15 cellular contexts compared by ENCODE assay signal in the genomic region with DNA sequence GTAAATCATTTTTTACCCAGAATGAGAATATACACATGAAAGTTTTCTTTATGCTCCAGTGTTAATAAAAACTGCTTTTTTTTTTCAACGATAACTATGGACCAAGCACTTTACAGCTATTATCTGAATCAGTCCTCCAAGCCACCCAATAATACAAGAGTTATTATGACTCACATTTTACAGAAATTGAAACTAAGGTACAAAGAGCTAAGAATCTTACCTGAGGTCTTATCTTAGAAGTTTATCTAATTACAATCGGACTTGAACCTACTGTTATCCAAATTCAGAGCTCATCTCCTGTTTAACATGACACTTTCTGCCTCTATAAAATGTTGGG. TPM values are rescaled to one million over a fixed set of nuclear protein-coding genes. Genes with fewer than 3 reads are reported as not detected.
A peak's percentile ranks its signal among the peaks of the same experiment; 100 is the strongest.
DNase-seq lines count a peak whose midpoint lies in the region; ATAC-seq and TF ChIP-seq lines count a peak whose summit lies in the region.
"Had no signal": no experiment of that assay in that cellular context is flagged by ENCODE, and none has a peak within 500 bp of the region (broad histone marks: within the 10 kb centered on the region; RNA-seq: fewer than 3 reads in every experiment).

No MANE protein-coding gene starts in this region.

- WGBS in endodermal cell (ENCODE audit: insufficient coverage in 1 of 2, insufficient read length in 1 of 2), 2 experiments = 57 to 61% methylated on average over 1 to 2 of the region's 2 CpGs
- 71 to 86% (median 83%) methylated on average over 2 of the region's 2 CpGs for WGBS in psoas muscle, 3 donors

- H3K36me3 ChIP-seq in PC-9 (ENCODE audit: low read depth) (no peaks in the 10 kb centered on the region), endodermal cell (ENCODE audit: control insufficient read depth, insufficient read depth, low read length) (no peaks in the 10 kb centered on the region), psoas muscle (ENCODE audit: insufficient read depth in 1 of 2, low read depth in 1 of 2) (no peaks in the 10 kb centered on the region)
- H3K36me3 ChIP-seq: BLaER1 treated with 17β-estradiol and CSF1 and Interleukin-3, amounts not matched to agents 10 nM and 100 nM; left ventricle myocardium inferior; vagina had no signal

- H3K4me3 ChIP-seq in PC-9 (peak overlapping the region; percentile 19; the same call in 1 of the 2 replicates), endodermal cell (ENCODE audit: low read length) (no peak overlapping the region), psoas muscle (no peak overlapping the region)
- H3K4me3 ChIP-seq: BLaER1 treated with 17β-estradiol and CSF1 and Interleukin-3, amounts not matched to agents 10 nM and 100 nM; left ventricle myocardium inferior; vagina had no signal

- no peaks in the 10 kb centered on the region for H3K79me2 ChIP-seq in PC-9 (ENCODE audit: low read depth)

- POLR2A ChIA-PET in PC-9 (lab: Charles Lee; ENCODE audit: unreplicated experiment) = interaction anchor here (0.6 to 0.7 kb wide), 3 partner anchors 202 to 546 kb away, joined by 3 to 4 read pairs (median 3); no protein-coding TSS in a partner anchor

- peaks cover 17% of the 10 kb centered on the region; the same call in 1 of the 2 replicates for H3F3A ChIP-seq in PC-9 (ENCODE audit: insufficient read depth, low read depth)

- no peaks in the 10 kb centered on the region for H3K9me2 ChIP-seq in PC-9 (ENCODE audit: insufficient read depth)

- H3K4me1 ChIP-seq in PC-9 (replicated peaks; ENCODE audit: insufficient read depth) (peaks cover 26% of the 10 kb centered on the region), endodermal cell (ENCODE audit: control insufficient read depth, insufficient read depth, low read length) (no peaks in the 10 kb centered on the region), psoas muscle (peaks cover 21% of the 10 kb centered on the region)

- H3K9me3 ChIP-seq in PC-9 (ENCODE audit: insufficient read depth, low read depth) (no peaks in the 10 kb centered on the region), endodermal cell (ENCODE audit: control insufficient read depth, low read length) (no peaks in the 10 kb centered on the region), psoas muscle (no peaks in the 10 kb centered on the region)
- H3K9me3 ChIP-seq: BLaER1 treated with 17β-estradiol and CSF1 and Interleukin-3, amounts not matched to agents 10 nM and 100 nM; left ventricle myocardium inferior; vagina had no signal

- H3K9ac ChIP-seq in endodermal cell (ENCODE audit: extremely low read depth, low read length, poor library complexity, severe bottlenecking) = no peak overlapping the region
- H3K9ac ChIP-seq: BLaER1 treated with 17β-estradiol and CSF1 and Interleukin-3, amounts not matched to agents 10 nM and 100 nM had no signal

- H3K4me2 ChIP-seq in PC-9 = peak overlapping the region; percentile 61
- H3K4me2 ChIP-seq: BLaER1 treated with 17β-estradiol and CSF1 and Interleukin-3, amounts not matched to agents 10 nM and 100 nM had no signal

- H3K27me3 ChIP-seq in PC-9 (ENCODE audit: insufficient read depth, low read depth) (no peaks in the 10 kb centered on the region), endodermal cell (ENCODE audit: control insufficient read depth, insufficient read depth, low read length, poor library complexity, severe bottlenecking) (no peaks in the 10 kb centered on the region), psoas muscle (ENCODE audit: insufficient read depth in 3 of 3, low read length in 2 of 3) (no peaks in the 10 kb centered on the region)
- H3K27me3 ChIP-seq: BLaER1 treated with 17β-estradiol and CSF1 and Interleukin-3, amounts not matched to agents 10 nM and 100 nM; vagina had no signal

- DNase-seq in activated naive CD8-positive, alpha-beta T cell treated with anti-CD3 and anti-CD28 coated beads, Interleukin-2, amount 50 U/mL, for 24 hours = no peak
- DNase-seq in PC-9 (no peak), endodermal cell (no peak), psoas muscle (no peak), NCI-H2107 treated with DMSO at 0.1 percent for 48 hours (lab: John Stamatoyannopoulos, UW; ENCODE audit: unreplicated experiment) (no peak), middle frontal gyrus (ENCODE audit: extremely low spot score, low spot score) (no peak)
- no peak for DNase-seq in stimulated activated CD4-positive, alpha-beta T cell treated with anti-CD3 and anti-CD28 coated beads, Interleukin-4, amount 100 ng/mL, for 24 hours
- DNase-seq: activated CD4-positive, alpha-beta T cell treated with anti-CD3 and anti-CD28 coated beads, Interleukin-2, amount 50 U/mL, for 4 hours; effector CD8-positive, alpha-beta T cell; left ventricle myocardium inferior; retina; stimulated activated CD8-positive, alpha-beta memory T cell treated with anti-CD3 and anti-CD28 coated beads, Interleukin-4, amount 100 ng/mL, for 48 hours had no signal

- no peak overlapping the region for H3K4me3 Mint-ChIP-seq in activated naive CD8-positive, alpha-beta T cell
- no peak overlapping the region for H3K4me3 Mint-ChIP-seq in activated naive CD8-positive, alpha-beta T cell treated with anti-CD3 and anti-CD28 coated beads, Interleukin-2, amount 50 U/mL, for 24 hours
- no peak overlapping the region for H3K4me3 Mint-ChIP-seq in endodermal cell

- intact Hi-C loops in PC-9 (cut with micrococcal nuclease; ENCODE audit: unreplicated experiment) (loop anchor here (2.0 kb wide), 1 partner anchor 230 kb away; no protein-coding TSS in a partner anchor), psoas muscle (cut with DNase I) (no loop called here)

- ATAC-seq in activated naive CD8-positive, alpha-beta T cell treated with anti-CD3 and anti-CD28 coated beads, Interleukin-2, amount 50 U/mL, for 24 hours = no peak
- ATAC-seq in psoas muscle = no peak

- H2AFZ ChIP-seq in PC-9 = no peak overlapping the region

- TF ChIP-seq CTCF in PC-9 (conservative IDR thresholded peaks at IDR 0.05) (no peak), endodermal cell (conservative IDR thresholded peaks at IDR 0.05) (no peak), psoas muscle (IDR thresholded peaks at IDR 0.05) (no peak)

- H3K27me3 Mint-ChIP-seq in activated naive CD8-positive, alpha-beta T cell = no peaks in the 10 kb centered on the region
- no peaks in the 10 kb centered on the region for H3K27me3 Mint-ChIP-seq in activated naive CD8-positive, alpha-beta T cell treated with anti-CD3 and anti-CD28 coated beads, Interleukin-2, amount 50 U/mL, for 24 hours
- H3K27me3 Mint-ChIP-seq in endodermal cell (ENCODE audit: insufficient read depth) = no peaks in the 10 kb centered on the region

- peak overlapping the region; percentile 76 for H3K27ac Mint-ChIP-seq in activated naive CD8-positive, alpha-beta T cell
- H3K27ac Mint-ChIP-seq in activated naive CD8-positive, alpha-beta T cell treated with anti-CD3 and anti-CD28 coated beads, Interleukin-2, amount 50 U/mL, for 24 hours = no peak overlapping the region
- peak overlapping the region; percentile 80 for H3K27ac Mint-ChIP-seq in endodermal cell

- CTCF ChIA-PET in PC-9 (lab: Charles Lee) = interaction anchor here (0.6 kb wide), 1 partner anchor 9 kb away, joined by 17 read pairs; no protein-coding TSS in a partner anchor

- H3K9me3 Mint-ChIP-seq in activated naive CD8-positive, alpha-beta T cell (ENCODE audit: low read depth) = no peaks in the 10 kb centered on the region
- no peaks in the 10 kb centered on the region for H3K9me3 Mint-ChIP-seq in activated naive CD8-positive, alpha-beta T cell treated with anti-CD3 and anti-CD28 coated beads, Interleukin-2, amount 50 U/mL, for 24 hours
- H3K9me3 Mint-ChIP-seq in endodermal cell = no peaks in the 10 kb centered on the region

- H3K36me3 Mint-ChIP-seq in activated naive CD8-positive, alpha-beta T cell = no peaks in the 10 kb centered on the region
- no peaks in the 10 kb centered on the region for H3K36me3 Mint-ChIP-seq in activated naive CD8-positive, alpha-beta T cell treated with anti-CD3 and anti-CD28 coated beads, Interleukin-2, amount 50 U/mL, for 24 hours (ENCODE audit: low read depth)
- no peaks in the 10 kb centered on the region for H3K36me3 Mint-ChIP-seq in endodermal cell (ENCODE audit: low read depth)

- BruUV-seq in PC-9 (replicated peaks; lab: Mats Ljungman, UMichigan) = no TSS peak

- H4K20me1 ChIP-seq in PC-9 (ENCODE audit: insufficient read depth) = no peaks in the 10 kb centered on the region
- H4K20me1 ChIP-seq: BLaER1 treated with 17β-estradiol and CSF1 and Interleukin-3, amounts not matched to agents 10 nM and 100 nM had no signal

- H3K27ac ChIP-seq in PC-9 (peak overlapping the region; percentile 82), endodermal cell (ENCODE audit: low read depth, low read length) (no peak overlapping the region), psoas muscle (peak overlapping the region; percentile 4)
- H3K27ac ChIP-seq: BLaER1 treated with 17β-estradiol and CSF1 and Interleukin-3, amounts not matched to agents 10 nM and 100 nM; left ventricle myocardium inferior; vagina had no signal

- H3K4me1 Mint-ChIP-seq in activated naive CD8-positive, alpha-beta T cell (ENCODE audit: low read depth) = peaks cover 36% of the 10 kb centered on the region
- H3K4me1 Mint-ChIP-seq in activated naive CD8-positive, alpha-beta T cell treated with anti-CD3 and anti-CD28 coated beads, Interleukin-2, amount 50 U/mL, for 24 hours = peaks cover 37% of the 10 kb centered on the region
- peaks cover 32% of the 10 kb centered on the region for H3K4me1 Mint-ChIP-seq in endodermal cell

RNA-seq across cellular contexts. Expression of gene FOXO1, which starts 6.6 kb away (rescaled TPM):
- total RNA-seq in PC-9 (2021) = 9.0 and 10.5 TPM in 2 replicates
- total RNA-seq in endodermal cell = 10 to 100 TPM; 20.1 to 29.7 TPM
- 10.5 TPM for polyA plus RNA-seq in endodermal cell (2013, experiment 1 of 2)
- 10.4 TPM for polyA plus RNA-seq in endodermal cell (2013, experiment 2 of 2)
- total RNA-seq in psoas muscle = 100 to 1,000 TPM in 2 of 4 donors, 10 to 100 TPM in 2; 54.3 to 160 (median 91.1) TPM
- 10 to 100 TPM; 23.8 to 83.2 (median 68.3) TPM for polyA plus RNA-seq in psoas muscle
